ENCODE assay signal across 10 cellular contexts in the genomic region with DNA sequence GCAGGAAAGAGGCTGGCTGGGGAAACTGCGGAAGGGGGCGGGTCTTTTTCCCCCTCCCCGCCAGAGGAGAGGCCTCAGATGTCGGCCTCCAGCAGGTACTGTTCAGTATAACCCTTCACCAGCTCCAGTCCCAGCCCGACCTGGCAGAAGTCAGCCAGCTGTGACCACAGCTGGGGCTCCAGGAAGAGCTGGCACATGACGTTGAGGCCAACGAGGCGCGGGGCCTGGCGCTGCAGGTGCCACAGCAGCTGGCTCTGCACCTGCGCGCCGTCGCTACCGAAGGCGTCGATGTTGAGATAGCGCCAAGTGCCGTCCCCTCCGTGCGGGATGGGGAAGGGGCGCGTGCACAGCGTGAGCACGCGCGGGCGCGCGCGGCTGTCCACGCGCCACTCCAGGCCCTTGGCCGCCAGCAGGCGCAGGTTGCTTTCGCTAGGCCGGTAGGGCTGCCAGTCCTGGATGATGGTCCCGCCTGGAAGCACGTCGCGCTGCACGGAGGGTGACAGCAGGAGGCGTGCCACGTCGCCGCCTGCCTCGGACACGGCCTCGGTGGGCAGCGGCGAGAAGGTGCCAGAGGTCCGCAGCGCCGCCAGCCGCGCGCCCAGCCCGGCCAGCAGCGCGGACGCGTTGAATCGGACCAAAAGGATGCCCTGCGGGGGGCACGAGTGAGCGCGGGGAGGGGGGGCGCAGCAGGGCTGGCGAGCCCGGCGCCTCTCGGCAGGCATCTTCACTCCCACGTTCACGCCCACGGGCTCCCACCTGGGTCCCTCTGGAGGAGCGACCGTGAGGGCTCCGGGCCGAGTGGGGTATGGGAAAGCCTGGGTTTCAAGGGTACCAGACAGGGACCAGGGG. TPM values are rescaled to one million over a fixed set of nuclear protein-coding genes. Genes with fewer than 3 reads are reported as not detected.
DNase-seq lines count a peak whose midpoint lies in the region; ATAC-seq and TF ChIP-seq lines count a peak whose summit lies in the region.
"Had no signal": no experiment of that assay in that cellular context is flagged by ENCODE, and none has a peak within 500 bp of the region (broad histone marks: within the 10 kb centered on the region; RNA-seq: fewer than 3 reads in every experiment).

No MANE protein-coding gene starts in this region.

- no peak for DNase-seq in AG04450 (ENCODE audit: low read depth, low spot score)
- DNase-seq in H7, result peak; percentile 83
- no peak for DNase-seq in PC-3
- no peak for DNase-seq in foreskin melanocyte
- DNase-seq in LoVo (ENCODE audit: low spot score), result no peak
- DNase-seq: erythroblast had no signal

- H3K4me2 ChIP-seq in PC-3 (ENCODE audit: low read length), result peak overlapping the region; percentile 83

- POLR2A ChIA-PET in AG04450 (lab: Yijun Ruan, JAX) (interaction anchor here (0.6 kb wide), 1 partner anchor 11 kb away, joined by 11 read pairs; no protein-coding TSS in a partner anchor), PC-3 (lab: Charles Lee; ENCODE audit: unreplicated experiment) (interaction anchor here (0.7 kb wide), 1 partner anchor 584 kb away, joined by 3 read pairs; no protein-coding TSS in a partner anchor)

- H3K4me3 ChIP-seq in AG04450 (ENCODE audit: low read depth, low read length) (peak overlapping the region; percentile 46; the same call in 1 of the 2 replicates), H7 (ENCODE audit: insufficient read depth, low read depth, low read length) (peak overlapping the region; percentile 40), PC-3 (ENCODE audit: low read length) (peak overlapping the region; percentile 57; the same call in 1 of the 2 replicates), iPS-15b (ENCODE audit: low read depth, low read length) (peak overlapping the region; percentile 69)

- H3K9ac ChIP-seq in PC-3 (ENCODE audit: low read length) (no peak overlapping the region), iPS-15b (ENCODE audit: low read depth, low read length) (no peak overlapping the region)

- ATAC-seq in PC-3 (no peak), HG03521 (IDR thresholded peaks at IDR 0.05; ENCODE audit: unreplicated experiment) (no peak), HG02870 (IDR thresholded peaks at IDR 0.05; ENCODE audit: unreplicated experiment) (no peak)

- H3K27me3 ChIP-seq in AG04450 (ENCODE audit: control insufficient read depth, insufficient read depth, low read length) (peaks cover 61% of the 10 kb centered on the region), H7 (ENCODE audit: control insufficient read depth, insufficient read depth, low read length) (peaks cover 96% of the 10 kb centered on the region), PC-3 (ENCODE audit: low read length) (peaks cover 40% of the 10 kb centered on the region), iPS-15b (ENCODE audit: control insufficient read depth, insufficient read depth, low read length) (peaks cover 96% of the 10 kb centered on the region)

- H3K9me3 ChIP-seq in AG04450 (ENCODE audit: control insufficient read depth, insufficient read depth, low read length) (peaks cover 2% of the 10 kb centered on the region; the same call in 1 of the 2 replicates), PC-3 (ENCODE audit: low read length) (no peaks in the 10 kb centered on the region), iPS-15b (ENCODE audit: control insufficient read depth, insufficient read depth, low read length) (no peaks in the 10 kb centered on the region)

- H4K20me1 ChIP-seq in PC-3 (ENCODE audit: low read length), result no peaks in the 10 kb centered on the region

- CTCF ChIA-PET in AG04450 (lab: Charles Lee), result interaction anchor here (0.6 to 3.0 kb wide), 8 partner anchors 11 to 283 kb away, joined by 3 to 21 read pairs (median 5); partner anchors contain the start of genes PLOD3, UFSP1 and ZNHIT1
- CTCF ChIA-PET in PC-3 (lab: Charles Lee), result no interaction called here

- no peak for TF ChIP-seq CTCF in AG04450 (IDR thresholded peaks at IDR 0.05; ENCODE audit: low read depth, low read length)
- 0 out of 2 replicates have a peak, but pooled peaks have one; percentile 22 for TF ChIP-seq CTCF in PC-3 (conservative IDR thresholded peaks at IDR 0.05; ENCODE audit: low read depth, low read length)

- peaks cover 36% of the 10 kb centered on the region for H3K4me1 ChIP-seq in PC-3 (ENCODE audit: insufficient read depth, low read length)
- peaks cover 33% of the 10 kb centered on the region for H3K4me1 ChIP-seq in iPS-15b (ENCODE audit: control insufficient read depth, insufficient read depth, low read length)

- H3K79me2 ChIP-seq in PC-3 (ENCODE audit: low read length), result no peaks in the 10 kb centered on the region

- H2AFZ ChIP-seq in PC-3 (ENCODE audit: low read length), result no peak overlapping the region

- H3F3A ChIP-seq in PC-3 (ENCODE audit: low read length, unreplicated experiment), result no peaks in the 10 kb centered on the region

- H3K36me3 ChIP-seq in H7 (replicated peaks; ENCODE audit: control insufficient read depth, insufficient read depth, low read length) (no peaks in the 10 kb centered on the region), PC-3 (ENCODE audit: low read depth, low read length) (no peaks in the 10 kb centered on the region), iPS-15b (ENCODE audit: control insufficient read depth, insufficient read depth, low read length) (no peaks in the 10 kb centered on the region)

- intact Hi-C loops in PC-3 (cut with micrococcal nuclease), result no loop called here

- BruUV-seq in PC-3 (replicated peaks; lab: Mats Ljungman, UMichigan), result no TSS peak

- H3K27ac ChIP-seq in AG04450 (ENCODE audit: low read depth, low read length) (no peak overlapping the region), PC-3 (ENCODE audit: low read length) (no peak overlapping the region)

- H3K9me2 ChIP-seq in PC-3 (replicated peaks; ENCODE audit: low read length), result no peaks in the 10 kb centered on the region

RNA-seq across cellular contexts. Expression of gene VGF, which starts 6.9 kb away (rescaled TPM):
- 0.16 and 0.38 TPM in 2 replicates for polyA plus RNA-seq in AG04450 (2011; rRNA removed)
- 0.13 and 0.28 TPM in 2 replicates for polyA minus RNA-seq in AG04450 (2011; rRNA and poly(A)+ RNA removed)
- 12.0 and 22.5 TPM in 2 replicates for total RNA-seq in H7 (2014; rRNA removed; shearing (Covaris generic))
- 1.6 and 2.5 TPM in 2 replicates for total RNA-seq in PC-3 (2014; rRNA removed)
- total RNA-seq: subcutaneous adipose tissue had no signal

RNA-seq across cellular contexts. Expression of gene NAT16, which starts 7.9 kb away (rescaled TPM):
- 0.02 and 0.05 TPM in 2 replicates for polyA plus RNA-seq in AG04450 (2011; rRNA removed)
- polyA minus RNA-seq in AG04450 (2011; rRNA and poly(A)+ RNA removed), result not detected in 2 replicates
- total RNA-seq in H7 (2014; rRNA removed; shearing (Covaris generic)), result 0.30 and 0.59 TPM in 2 replicates
- 0.26 TPM in 1 of 2 replicates, not detected in the other for total RNA-seq in PC-3 (2014; rRNA removed)
- total RNA-seq: subcutaneous adipose tissue had no signal

RNA-seq across cellular contexts. Expression of gene AP1S1, which starts 18.0 kb away (rescaled TPM):
- 197 and 227 TPM in 2 replicates for polyA plus RNA-seq in AG04450 (2011; rRNA removed)
- 93.2 and 93.4 TPM in 2 replicates for polyA minus RNA-seq in AG04450 (2011; rRNA and poly(A)+ RNA removed)
- 114 and 137 TPM in 2 replicates for total RNA-seq in H7 (2014; rRNA removed; shearing (Covaris generic))
- total RNA-seq in PC-3 (2014; rRNA removed), result 148 and 190 TPM in 2 replicates

RNA-seq across cellular contexts. Expression of gene MOGAT3, which starts 28.6 kb away (rescaled TPM):
- polyA plus RNA-seq in AG04450 (2011; rRNA removed), result not detected in 2 replicates
- not detected in 2 replicates for polyA minus RNA-seq in AG04450 (2011; rRNA and poly(A)+ RNA removed)
- 0.52 and 1.00 TPM in 2 replicates for total RNA-seq in H7 (2014; rRNA removed; shearing (Covaris generic))
- total RNA-seq in PC-3 (2014; rRNA removed), result not detected in 2 replicates
- total RNA-seq: subcutaneous adipose tissue had no signal

RNA-seq across cellular contexts. Expression of gene PLOD3, which starts 45.2 kb away (rescaled TPM):
- 60.6 and 86.9 TPM in 2 replicates for polyA plus RNA-seq in AG04450 (2011; rRNA removed)
- 57.3 and 84.1 TPM in 2 replicates for polyA minus RNA-seq in AG04450 (2011; rRNA and poly(A)+ RNA removed)
- total RNA-seq in H7 (2014; rRNA removed; shearing (Covaris generic)), result 41.9 and 48.3 TPM in 2 replicates
- total RNA-seq in PC-3 (2014; rRNA removed), result 60.8 and 66.6 TPM in 2 replicates
